Comparison of ENCODE assay signal across 8 cellular contexts in the genomic region with DNA sequence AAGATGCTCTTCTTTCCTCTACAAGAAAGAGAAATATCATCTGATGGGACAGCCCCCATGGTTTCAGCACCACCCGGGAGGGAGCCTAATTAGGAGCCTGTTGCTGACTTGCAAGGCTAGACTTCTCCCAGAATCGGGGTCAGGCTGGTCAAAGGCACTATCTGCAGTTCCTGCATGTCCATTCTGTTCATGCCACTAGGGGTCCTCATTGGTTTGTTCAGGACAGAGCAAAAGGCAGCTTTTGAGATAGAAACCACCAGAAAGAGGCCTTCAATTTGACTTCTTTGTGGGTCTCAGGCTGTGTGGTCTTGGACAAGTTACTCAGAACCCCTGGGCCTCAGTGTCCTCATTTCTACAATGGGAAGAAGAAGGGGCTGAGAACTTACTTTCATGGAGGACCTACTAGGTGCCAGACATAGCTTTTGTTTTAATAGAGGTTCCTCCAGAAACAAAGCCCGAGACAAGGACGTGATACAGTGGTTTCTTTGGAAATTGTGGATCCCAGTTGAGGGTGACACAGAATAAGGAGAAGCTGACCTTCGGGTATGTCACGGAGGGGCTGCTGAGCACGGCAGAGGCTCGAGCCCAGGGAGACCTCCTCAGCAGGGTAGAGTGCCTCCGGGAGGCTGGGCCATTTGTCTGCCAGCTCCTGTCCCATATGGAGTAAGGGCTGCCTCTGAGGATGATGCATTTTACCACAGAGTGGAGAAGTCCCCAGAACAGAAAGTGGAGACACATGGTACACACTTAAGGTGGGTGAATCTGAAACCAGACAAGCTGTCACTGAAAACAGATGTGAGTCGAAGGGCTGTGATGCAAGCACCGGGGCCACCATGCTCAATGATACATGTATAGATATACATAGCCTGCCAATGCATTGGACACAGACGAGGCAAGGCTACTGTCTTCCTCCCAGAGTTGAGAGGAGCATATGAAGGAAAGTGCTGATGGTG. TPM values are rescaled to one million over a fixed set of nuclear protein-coding genes. Genes with fewer than 3 reads are reported as not detected.
A peak's percentile ranks its signal among the peaks of the same experiment; 100 is the strongest.
DNase-seq lines count a peak whose midpoint lies in the region; ATAC-seq, FAIRE-seq and TF ChIP-seq lines count a peak whose summit lies in the region.

No MANE protein-coding gene starts in this region.

- TF ChIP-seq CTCF in keratinocyte (optimal IDR thresholded peaks at IDR 0.05 in 1 of 3, IDR thresholded peaks at IDR 0.05 in 1 of 3, conservative IDR thresholded peaks at IDR 0.05 in 1 of 3; ENCODE audit: extremely low read depth in 1 of 3, insufficient read depth in 2 of 3, low read length in 3 of 3): peak; percentile 79 to 85 (median 81)
- TF ChIP-seq CTCF in CD4-positive, alpha-beta T cell (IDR thresholded peaks at IDR 0.05): no peak

- no peaks in the 10 kb centered on the region for H3K36me3 Mint-ChIP-seq in CD4-positive, alpha-beta T cell (ENCODE audit: low read depth)

- H3K79me2 ChIP-seq in keratinocyte (ENCODE audit: control insufficient read depth, insufficient read depth, low read length): no peaks in the 10 kb centered on the region

- no peaks in the 10 kb centered on the region for H3K4me1 ChIP-seq in keratinocyte (ENCODE audit: control insufficient read depth, extremely low read depth, insufficient read depth, low read length)

- H3K9me3 Mint-ChIP-seq in CD4-positive, alpha-beta T cell: no peaks in the 10 kb centered on the region

- no peaks in the 10 kb centered on the region for H3K27me3 Mint-ChIP-seq in CD4-positive, alpha-beta T cell

- peaks cover 7% of the 10 kb centered on the region for H3K27me3 ChIP-seq in keratinocyte (ENCODE audit: control insufficient read depth, extremely low read depth, insufficient read depth, low read length)
- H3K27me3 ChIP-seq in CD4-positive, alpha-beta T cell (ENCODE audit: control insufficient read depth, insufficient read depth, low read length): no peaks in the 10 kb centered on the region

- no peak overlapping the region for H2AFZ ChIP-seq in keratinocyte (ENCODE audit: control insufficient read depth, low read length)

- H3K9me1 ChIP-seq in keratinocyte (ENCODE audit: control insufficient read depth, extremely low read depth, insufficient read depth, low read length): no peaks in the 10 kb centered on the region

- no peaks in the 10 kb centered on the region for H3K9me3 ChIP-seq in keratinocyte (ENCODE audit: control insufficient read depth, low read depth, low read length)
- no peaks in the 10 kb centered on the region for H3K9me3 ChIP-seq in CD4-positive, alpha-beta T cell (ENCODE audit: control insufficient read depth, low read length)

- CTCF ChIA-PET in CD4-positive, alpha-beta T cell (lab: Charles Lee): no interaction called here

- no peak overlapping the region for H3K27ac ChIP-seq in keratinocyte (ENCODE audit: control insufficient read depth, insufficient read depth, low read length)
- H3K27ac ChIP-seq in CD4-positive, alpha-beta T cell (ENCODE audit: low read depth, low read length): no peak overlapping the region

- H3K9ac ChIP-seq in keratinocyte (ENCODE audit: control insufficient read depth, extremely low read depth, insufficient read depth, low read length): no peak overlapping the region

- no peaks in the 10 kb centered on the region for H4K20me1 ChIP-seq in keratinocyte (ENCODE audit: control insufficient read depth, extremely low read depth, insufficient read depth, low read length)

- H3K27ac Mint-ChIP-seq in CD4-positive, alpha-beta T cell: no peak overlapping the region

- peak; percentile 58 for FAIRE-seq in keratinocyte (lab: Jason Lieb, UNC)

- no peak overlapping the region for H3K4me2 ChIP-seq in keratinocyte (ENCODE audit: control insufficient read depth, extremely low read depth, insufficient read depth, low read depth, low read length)

- H3K4me3 Mint-ChIP-seq in CD4-positive, alpha-beta T cell: no peak overlapping the region

- no peaks in the 10 kb centered on the region for H3K4me1 Mint-ChIP-seq in CD4-positive, alpha-beta T cell (ENCODE audit: low read depth)

- ATAC-seq in GM19035 (IDR thresholded peaks at IDR 0.05; ENCODE audit: unreplicated experiment) (peak; percentile 86), HG03095 (IDR thresholded peaks at IDR 0.05; ENCODE audit: unreplicated experiment) (peak; percentile 70)
- ATAC-seq in CD4-positive, alpha-beta T cell (ENCODE audit: poor library complexity): no peak
- ATAC-seq in activated CD4-positive, CD25-positive, alpha-beta regulatory T cell treated with anti-CD3 and anti-CD28 coated beads, Interleukin-2, amount 50 U/mL, for 24 hours: no peak

- DNase-seq in D341Med (ENCODE audit: low spot score) (peak; percentile 60), NCI-H226 (peak; percentile 40), astrocyte of the hippocampus (ENCODE audit: low read depth, low spot score) (peak; percentile 83), keratinocyte (ENCODE audit: low read depth, low spot score) (peak; percentile 17)
- DNase-seq in CD4-positive, alpha-beta T cell: no peak

- POLR2A ChIA-PET in CD4-positive, alpha-beta T cell (lab: Charles Lee): no interaction called here

- intact Hi-C loops in CD4-positive, alpha-beta T cell (cut with DNase I, micrococcal nuclease): no loop called here

- no peak overlapping the region for H3K4me3 ChIP-seq in keratinocyte (ENCODE audit: control insufficient read depth in 2 of 3, extremely low read depth in 1 of 3, insufficient read depth in 2 of 3, low read depth in 1 of 3, low read length in 3 of 3)

- H3K36me3 ChIP-seq in keratinocyte (ENCODE audit: control insufficient read depth in 2 of 2, extremely low read depth in 1 of 2, insufficient read depth in 2 of 2, low read length in 2 of 2): no peaks in the 10 kb centered on the region

- dilution Hi-C loops in keratinocyte (cut with MboI; ENCODE audit: extremely low pct_ligation_motif_present, low sequenced_read_pairs): no loop called here

RNA-seq across cellular contexts. Expression of a gene that starts 33.1 kb away (rescaled TPM):
- not detected in 3 replicates for polyA plus RNA-seq in keratinocyte
- polyA plus RNA-seq in keratinocyte (2011; ENCODE audit: low read depth): not detected
- not detected in 2 replicates for polyA plus RNA-seq in keratinocyte (2011; cell fraction: cytosol; rRNA removed)
- polyA plus RNA-seq in keratinocyte (2011; cell fraction: nucleus; rRNA removed): not detected in 2 replicates
- not detected in 2 replicates for polyA plus RNA-seq in keratinocyte (2012; ENCODE audit: low replicate concordance)
- not detected in 3 replicates for polyA minus RNA-seq in keratinocyte
- not detected for polyA minus RNA-seq in keratinocyte (2011; cell fraction: cytosol; rRNA and poly(A)+ RNA removed)
- not detected in 2 replicates for polyA minus RNA-seq in keratinocyte (2011; cell fraction: nucleus; rRNA and poly(A)+ RNA removed)
- not detected for total RNA-seq in CD4-positive, alpha-beta T cell

Comparison
In these comparisons a context has a peak if more than half of its experiments do, and no peak if none do; other contexts are left out.
1. DNase-seq: peak in D341Med (single experiment), NCI-H226 (single experiment), astrocyte of the hippocampus (single experiment) and keratinocyte (single experiment); none in CD4-positive, alpha-beta T cell (0 of 10).
2. ATAC-seq: peak in GM19035 (single experiment) and HG03095 (single experiment); none in CD4-positive, alpha-beta T cell (single experiment) and activated CD4-positive, CD25-positive, alpha-beta regulatory T cell treated with anti-CD3 and anti-CD28 coated beads, Interleukin-2, amount 50 U/mL, for 24 hours (0 of 2).